24 cellular contexts compared by ENCODE assay signal in genomic region chr3:17585561-17586325, GRCh38.
A peak's percentile ranks its signal among the peaks of the same experiment; 100 is the strongest.
DNase-seq lines count a peak whose midpoint lies in the region; ATAC-seq, FAIRE-seq and TF ChIP-seq lines count a peak whose summit lies in the region.
"Had no signal": no experiment of that assay in that cellular context is flagged by ENCODE, and none has a peak within 500 bp of the region (broad histone marks: within the 10 kb centered on the region; RNA-seq: fewer than 3 reads in every experiment).

No MANE protein-coding gene starts in this region.

- ATAC-seq in mucosa of descending colon (peak; percentile 95), HG02588 (IDR thresholded peaks at IDR 0.05; ENCODE audit: unreplicated experiment) (no peak)
- ATAC-seq: activated CD8-positive, alpha-beta T cell treated with anti-CD3 and anti-CD28 coated beads, Interleukin-2, amount 10 ng/mL, durations not matched to agents 7 days and 5 days; activated naive CD8-positive, alpha-beta T cell treated with anti-CD3 and anti-CD28 coated beads, Interleukin-2, amount 50 U/mL, for 24 hours; heart right ventricle; K562; lower lobe of right lung; natural killer cell treated with Interleukin-12 subunit alpha and Interleukin-12 subunit beta and Interleukin-15 and Interleukin-18, amount 100 ng/mL, for 72 hours had no signal

- intact Hi-C loops in mucosa of descending colon (cut with DNase I, micrococcal nuclease) = no loop called here

- peaks cover 19% of the 10 kb centered on the region for H3K9me3 Mint-ChIP-seq in endodermal cell

- H3K9ac ChIP-seq in Loucy (ENCODE audit: low read depth, low read length, poor library complexity, severe bottlenecking) (peak overlapping the region; percentile 37), endodermal cell (ENCODE audit: extremely low read depth, low read length, poor library complexity, severe bottlenecking) (no peak overlapping the region), trophoblast cell (ENCODE audit: low read length) (no peak overlapping the region)

- no peaks in the 10 kb centered on the region for H4K20me1 ChIP-seq in Loucy (ENCODE audit: insufficient read depth, low read length, poor library complexity, severe bottlenecking)

- H3F3A ChIP-seq in Loucy (ENCODE audit: low read depth) = no peaks in the 10 kb centered on the region

- H3K23ac ChIP-seq in trophoblast cell (ENCODE audit: low read length) = no peak overlapping the region

- DNase-seq in endodermal cell (no peak), mucosa of descending colon (no peak), trophoblast cell (no peak), DMS153 treated with DMSO at 0.1 percent for 48 hours (lab: John Stamatoyannopoulos, UW; ENCODE audit: unreplicated experiment) (no peak), NCI-H2029 treated with DMSO at 0.1 percent for 48 hours (lab: John Stamatoyannopoulos, UW) (no peak)
- DNase-seq: ACHN; activated CD8-positive, alpha-beta T cell treated with anti-CD3 and anti-CD28 coated beads, Interleukin-2, amount 10 ng/mL, durations not matched to agents 7 days and 5 days; activated naive CD8-positive, alpha-beta T cell treated with anti-CD3 and anti-CD28 coated beads, Interleukin-2, amount 50 U/mL, for 24 hours; DMS153; esophagus squamous epithelium; heart right ventricle; lower lobe of right lung; NCI-H1092 treated with DMSO at 0.1 percent for 48 hours; NCI-H774; SJCRH30; stimulated activated naive CD4-positive, alpha-beta T cell treated with Interleukin-2 at 50 U/mL for 16 hours had no signal

- no peaks in the 10 kb centered on the region for H3K27me3 ChIP-seq in Loucy (ENCODE audit: insufficient read depth, low read length, poor library complexity, severe bottlenecking)
- H3K27me3 ChIP-seq in endodermal cell (ENCODE audit: control insufficient read depth, insufficient read depth, low read length, poor library complexity, severe bottlenecking) = no peaks in the 10 kb centered on the region
- H3K27me3 ChIP-seq in trophoblast cell (ENCODE audit: insufficient read depth, low read length) = no peaks in the 10 kb centered on the region
- H3K27me3 ChIP-seq: esophagus squamous epithelium, heart right ventricle, SJCRH30, tibial nerve had no signal

- H2AK5ac ChIP-seq in trophoblast cell (ENCODE audit: low read length) = no peak overlapping the region

- no CpG with 5 or more reads among the region's 2 CpGs for WGBS in endodermal cell (ENCODE audit: insufficient coverage in 1 of 2, insufficient read length in 1 of 2), 2 experiments
- no CpG with 5 or more reads among the region's 2 CpGs for WGBS in trophoblast cell (ENCODE audit: extremely low coverage, insufficient coverage, insufficient read length)

- H3K4ac ChIP-seq in trophoblast cell (ENCODE audit: low read depth, low read length) = no peak overlapping the region

- no peak overlapping the region for H3K18ac ChIP-seq in trophoblast cell (ENCODE audit: low read length)

- H3K4me3 Mint-ChIP-seq in endodermal cell = no peak overlapping the region
- H3K4me3 Mint-ChIP-seq: activated CD8-positive, alpha-beta T cell treated with anti-CD3 and anti-CD28 coated beads, Interleukin-2, amount 10 ng/mL, durations not matched to agents 7 days and 5 days; activated naive CD8-positive, alpha-beta T cell treated with anti-CD3 and anti-CD28 coated beads, Interleukin-2, amount 50 U/mL, for 24 hours; natural killer cell treated with Interleukin-12 subunit alpha and Interleukin-12 subunit beta and Interleukin-15 and Interleukin-18, amount 100 ng/mL, for 72 hours had no signal

- no peaks in the 10 kb centered on the region for H3K79me1 ChIP-seq in trophoblast cell (ENCODE audit: low read length)

- no peak overlapping the region for H3K14ac ChIP-seq in trophoblast cell (ENCODE audit: low read length)

- no peak overlapping the region for H2BK120ac ChIP-seq in trophoblast cell (ENCODE audit: insufficient read depth, low read length, poor library complexity)

- H3K4me1 ChIP-seq in Loucy (ENCODE audit: insufficient read depth, low read length, poor library complexity, severe bottlenecking) (peaks cover 7% of the 10 kb centered on the region), endodermal cell (ENCODE audit: control insufficient read depth, insufficient read depth, low read length) (no peaks in the 10 kb centered on the region), mucosa of descending colon (ENCODE audit: low read depth) (no peaks in the 10 kb centered on the region), trophoblast cell (ENCODE audit: control insufficient read depth in 1 of 2, insufficient read depth in 2 of 2, low read length in 2 of 2) (no peaks in the 10 kb centered on the region)
- H3K4me1 ChIP-seq: esophagus squamous epithelium, lower lobe of right lung, SJCRH30 had no signal

- H3K4me3 ChIP-seq in Loucy (ENCODE audit: low read length, poor library complexity, severe bottlenecking) (peak overlapping the region; percentile 7), endodermal cell (ENCODE audit: low read length) (no peak overlapping the region), mucosa of descending colon (no peak overlapping the region), trophoblast cell (ENCODE audit: low read depth, low read length) (no peak overlapping the region)
- H3K4me3 ChIP-seq: esophagus squamous epithelium, heart right ventricle, K562, lower lobe of right lung, SJCRH30, tibial nerve had no signal

- peak; percentile 16 for FAIRE-seq in A204.1 (lab: Jason Lieb, UNC)
- FAIRE-seq: bronchial epithelial cell, H1, K562 had no signal

- H3K27ac ChIP-seq in endodermal cell (ENCODE audit: low read depth, low read length) (peak overlapping the region; percentile 80), trophoblast cell (ENCODE audit: low read depth, low read length) (no peak overlapping the region)
- H3K27ac ChIP-seq: esophagus squamous epithelium, heart right ventricle, lower lobe of right lung, SJCRH30, tibial nerve had no signal

- no peak overlapping the region for H4K91ac ChIP-seq in trophoblast cell (ENCODE audit: low read depth, low read length)

- H3K4me2 ChIP-seq in Loucy (ENCODE audit: low read depth, low read length, poor library complexity, severe bottlenecking) = peak overlapping the region; percentile 58
- H3K4me2 ChIP-seq in trophoblast cell (ENCODE audit: low read length) = no peak overlapping the region

- H3K9me2 ChIP-seq in Loucy (replicated peaks; ENCODE audit: low read depth, low read length) = no peaks in the 10 kb centered on the region

- peaks cover 6% of the 10 kb centered on the region for H3K4me1 Mint-ChIP-seq in endodermal cell

- H3K27me3 Mint-ChIP-seq in endodermal cell (ENCODE audit: insufficient read depth) = no peaks in the 10 kb centered on the region
- H3K27me3 Mint-ChIP-seq: activated naive CD8-positive, alpha-beta T cell treated with anti-CD3 and anti-CD28 coated beads, Interleukin-2, amount 50 U/mL, for 24 hours; natural killer cell treated with Interleukin-12 subunit alpha and Interleukin-12 subunit beta and Interleukin-15 and Interleukin-18, amount 100 ng/mL, for 72 hours had no signal

- no peak overlapping the region for H4K8ac ChIP-seq in trophoblast cell (ENCODE audit: low read depth, low read length)

- H3K9me3 ChIP-seq in Loucy (ENCODE audit: insufficient read depth, low read depth, low read length) (0 out of 2 replicates have a peak, but pooled peaks cover 3% of the 10 kb centered on the region), endodermal cell (ENCODE audit: control insufficient read depth, low read length) (peaks cover 19% of the 10 kb centered on the region), mucosa of descending colon (peaks cover 14% of the 10 kb centered on the region), trophoblast cell (ENCODE audit: insufficient read depth, low read depth, low read length) (peaks cover 2% of the 10 kb centered on the region)

- no peak overlapping the region for H4K12ac ChIP-seq in trophoblast cell (ENCODE audit: low read depth, low read length)

- TF ChIP-seq CTCF in Loucy (conservative IDR thresholded peaks at IDR 0.05; ENCODE audit: low read length) (no peak), endodermal cell (conservative IDR thresholded peaks at IDR 0.05) (no peak), mucosa of descending colon (IDR thresholded peaks at IDR 0.05) (no peak)

- no peak overlapping the region for H2BK5ac ChIP-seq in trophoblast cell (ENCODE audit: low read depth, low read length, poor library complexity)

- H3K36me3 ChIP-seq in Loucy (ENCODE audit: insufficient read depth, low read length) (peaks cover 5% of the 10 kb centered on the region; the same call in 1 of the 2 replicates), endodermal cell (ENCODE audit: control insufficient read depth, insufficient read depth, low read length) (no peaks in the 10 kb centered on the region), mucosa of descending colon (ENCODE audit: low read depth) (no peaks in the 10 kb centered on the region), trophoblast cell (ENCODE audit: control insufficient read depth in 1 of 2, insufficient read depth in 2 of 2, low read length in 2 of 2) (no peaks in the 10 kb centered on the region)
- H3K36me3 ChIP-seq: lower lobe of right lung, SJCRH30 had no signal

- H3K36me3 Mint-ChIP-seq in endodermal cell (ENCODE audit: low read depth) = peaks cover 20% of the 10 kb centered on the region

- H3K79me2 ChIP-seq in Loucy (ENCODE audit: insufficient read depth, low read length) = peaks cover 20% of the 10 kb centered on the region; the same call in 1 of the 2 replicates
- no peaks in the 10 kb centered on the region for H3K79me2 ChIP-seq in trophoblast cell (ENCODE audit: control insufficient read depth, insufficient read depth, low read length, poor library complexity)

- H3K27ac Mint-ChIP-seq in endodermal cell = peak overlapping the region; percentile 30
- H3K27ac Mint-ChIP-seq: activated CD8-positive, alpha-beta T cell treated with anti-CD3 and anti-CD28 coated beads, Interleukin-2, amount 10 ng/mL, durations not matched to agents 7 days and 5 days; activated naive CD8-positive, alpha-beta T cell treated with anti-CD3 and anti-CD28 coated beads, Interleukin-2, amount 50 U/mL, for 24 hours; natural killer cell treated with Interleukin-12 subunit alpha and Interleukin-12 subunit beta and Interleukin-15 and Interleukin-18, amount 100 ng/mL, for 72 hours had no signal

- H2BK12ac ChIP-seq in trophoblast cell (ENCODE audit: low read length) = no peak overlapping the region

- no peak overlapping the region for H2AFZ ChIP-seq in Loucy (ENCODE audit: low read length)
- H2AFZ ChIP-seq in trophoblast cell (ENCODE audit: insufficient read depth, low read length, poor library complexity) = no peak overlapping the region
